ENCODE assay signal across 1 cellular context in the genomic region with DNA sequence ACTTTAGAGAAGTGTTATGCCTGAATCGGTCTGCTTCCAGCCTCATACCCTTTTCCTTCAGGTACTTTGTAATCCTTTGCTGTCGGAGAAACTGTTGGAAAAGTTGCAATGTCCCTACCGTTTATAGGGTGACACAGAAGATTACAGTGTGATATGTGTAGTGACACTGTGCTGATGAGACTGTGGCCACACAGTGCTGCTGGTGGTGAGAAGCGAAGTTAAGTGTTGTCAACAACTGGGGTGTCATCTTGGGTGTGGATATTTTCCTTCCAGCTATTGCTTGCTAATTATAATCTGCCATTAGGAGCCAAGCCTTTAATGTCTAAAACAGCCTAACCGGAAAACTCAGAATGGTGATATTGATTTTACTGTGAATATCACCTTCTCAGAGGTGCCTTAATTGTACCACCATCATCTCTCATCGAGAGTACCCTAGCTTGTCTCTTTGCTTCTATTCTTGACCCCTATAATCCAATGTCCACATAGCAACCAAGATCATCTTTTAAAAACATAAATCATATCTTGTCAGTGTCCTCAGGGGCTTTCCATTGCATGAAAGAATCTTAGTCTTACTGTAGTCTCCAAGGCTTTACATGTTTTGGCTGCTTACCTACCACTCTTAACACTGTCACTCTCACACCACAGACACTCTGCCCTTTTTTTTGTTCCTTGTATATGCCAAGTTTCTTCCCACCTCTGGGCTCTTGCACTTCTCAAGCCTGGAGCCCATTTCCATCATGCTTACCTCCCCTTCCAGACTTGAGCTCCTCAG.
TF ChIP-seq lines count a peak whose summit lies in the region.

No MANE protein-coding gene starts in this region.

TF ChIP-seq in IMR-90, 13 proteins besides CTCF, POLR2A, EP300 and RAD21:
- no peak for TF ChIP-seq NFE2L2 (IDR thresholded peaks at IDR 0.05; ENCODE audit: low read depth, low read length)
